1 cellular context compared by ENCODE assay signal in genomic region chr2:215429424-215429823, GRCh38.
TF ChIP-seq lines count a peak whose summit lies in the region.

No MANE protein-coding gene starts in this region.

TF ChIP-seq in HepG2, 621 proteins besides CTCF, POLR2A, EP300 and RAD21:
- no peak for TF ChIP-seq ZNF343 (CRISPR knock-in tag; IDR thresholded peaks at IDR 0.05)
- 0 out of 2 replicates have a peak, but pooled peaks have one; percentile 6 for TF ChIP-seq ZNF503 (CRISPR knock-in tag; IDR thresholded peaks at IDR 0.05)
- TF ChIP-seq PAF1 (CRISPR knock-in tag; IDR thresholded peaks at IDR 0.05): peak; percentile 31; the same call in 1 of the 2 replicates
- TF ChIP-seq RBFOX2 (IDR thresholded peaks at IDR 0.05; ENCODE audit: low read depth, low read length): peak; percentile 61
- TF ChIP-seq ZNF441 (CRISPR knock-in tag; IDR thresholded peaks at IDR 0.05; ENCODE audit: borderline replicate concordance): no peak
- no peak for TF ChIP-seq SPEN (CRISPR knock-in tag; IDR thresholded peaks at IDR 0.05; ENCODE audit: low read depth)
- TF ChIP-seq MBD4 (IDR thresholded peaks at IDR 0.05; ENCODE audit: borderline replicate concordance, low read length): no peak; the same call in 1 of the 2 replicates
- 0 out of 2 replicates have a peak, but pooled peaks have one; percentile 18 for TF ChIP-seq ZNF317 (CRISPR knock-in tag; IDR thresholded peaks at IDR 0.05)
